Comparison of ENCODE assay signal across 8 cellular contexts in the genomic region with DNA sequence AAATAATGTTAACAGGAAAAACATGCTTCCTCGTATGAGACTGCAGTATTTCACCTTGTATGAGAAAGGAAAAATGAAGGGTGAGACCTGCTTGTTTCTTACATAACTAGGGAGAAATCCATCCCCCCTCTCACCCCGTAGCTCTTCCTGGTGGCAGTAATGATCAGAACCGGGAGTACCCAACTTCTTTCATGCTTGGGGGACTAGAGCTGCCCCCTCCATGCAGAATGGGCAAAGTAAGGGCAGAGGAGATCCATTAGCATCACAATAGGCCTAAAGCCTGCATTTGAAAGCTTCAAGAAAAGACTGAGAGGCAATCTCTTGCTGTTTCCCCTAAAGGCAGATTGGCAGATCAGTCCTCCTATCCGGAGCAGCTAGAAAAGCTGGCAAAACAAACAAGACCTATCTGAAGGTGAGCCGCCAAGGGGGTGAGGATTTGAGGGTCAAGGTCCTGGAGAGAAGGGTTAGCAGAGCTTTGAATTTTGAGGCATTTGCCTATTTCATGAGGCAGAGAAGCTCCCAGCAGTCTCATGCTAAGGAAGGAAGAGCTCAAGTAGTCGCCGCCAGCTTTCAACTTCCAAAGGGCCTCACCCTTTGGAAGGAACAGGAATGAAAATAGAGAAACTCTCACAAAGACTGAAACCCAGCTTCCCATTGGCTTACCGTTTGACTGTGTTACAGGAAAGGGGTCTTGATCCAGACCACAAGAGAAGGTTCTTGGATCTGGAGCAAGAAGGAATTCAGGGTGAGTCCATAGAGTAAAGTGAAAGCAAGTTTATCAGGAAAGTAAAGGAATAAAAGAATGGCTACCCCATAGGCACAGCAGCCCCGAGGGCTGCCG. TPM values are rescaled to one million over a fixed set of nuclear protein-coding genes. Genes with fewer than 3 reads are reported as not detected.
DNase-seq lines count a peak whose midpoint lies in the region; ATAC-seq, FAIRE-seq and TF ChIP-seq lines count a peak whose summit lies in the region.

No MANE protein-coding gene starts in this region.

- H2AFZ ChIP-seq in DND-41 (ENCODE audit: low read depth, low read length): 0 out of 2 replicates have a peak overlapping the region, but pooled peaks have one; percentile 42
- H2AFZ ChIP-seq in endothelial cell of umbilical vein (ENCODE audit: low read depth, low read length): peak overlapping the region; percentile 55
- peak overlapping the region; percentile 65 for H2AFZ ChIP-seq in osteoblast (ENCODE audit: low read length)

- dilution Hi-C loops in endothelial cell of umbilical vein (cut with MboI; ENCODE audit: extremely low pct_ligation_motif_present, low sequenced_read_pairs): no loop called here

- TF ChIP-seq CTCF in DND-41 (IDR thresholded peaks at IDR 0.05; ENCODE audit: borderline replicate concordance, extremely low read depth, low read length, poor library complexity, severe bottlenecking): no peak
- TF ChIP-seq CTCF in Panc1 (IDR thresholded peaks at IDR 0.05): no peak
- TF ChIP-seq CTCF in endothelial cell of umbilical vein (IDR thresholded peaks at IDR 0.05; ENCODE audit: extremely low read depth in 1 of 2, insufficient read depth in 1 of 2, low read depth in 1 of 2, low read length in 2 of 2): no peak
- no peak for TF ChIP-seq CTCF in osteoblast (IDR thresholded peaks at IDR 0.05; ENCODE audit: extremely low read depth, low read depth, low read length)

- CTCF ChIA-PET in Panc1 (lab: Charles Lee) (interaction anchor here (1.0 to 1.5 kb wide), 8 partner anchors 11 to 172 kb away, joined by 3 to 13 read pairs (median 4); partner anchors contain the start of gene INPP5F), endothelial cell of umbilical vein (lab: Charles Lee) (interaction anchor here (0.5 to 3.7 kb wide), 35 partner anchors 7 to 650 kb away, joined by 3 to 85 read pairs (median 5); partner anchors contain the start of genes BAG3, INPP5F and MCMBP)

- H3K4me3 ChIP-seq in DND-41 (ENCODE audit: low read depth in 1 of 2, low read length in 2 of 2): no peak overlapping the region
- H3K4me3 ChIP-seq in Panc1 (ENCODE audit: low read depth in 2 of 2, low read length in 2 of 2): peak overlapping the region; percentile 40 to 63
- H3K4me3 ChIP-seq in endothelial cell of umbilical vein (replicated peaks in 1 of 3; ENCODE audit: insufficient read depth in 1 of 3, low read depth in 1 of 3, low read length in 3 of 3): peak overlapping the region in 2 of 3 experiments; percentile 20 to 26
- H3K4me3 ChIP-seq in osteoblast (ENCODE audit: insufficient read depth, low read length): peak overlapping the region; percentile 65

- no peak overlapping the region for H3K27ac ChIP-seq in DND-41 (ENCODE audit: low read length)
- peak overlapping the region; percentile 75 for H3K27ac ChIP-seq in Panc1 (ENCODE audit: low read length)
- H3K27ac ChIP-seq in endothelial cell of umbilical vein (ENCODE audit: insufficient read depth, low read depth, low read length): peak overlapping the region; percentile 88
- peak overlapping the region; percentile 83 for H3K27ac ChIP-seq in osteoblast (ENCODE audit: low read depth, low read length)

- DNase-seq in DND-41 (no peak), Panc1 (ENCODE audit: low read depth, low spot score) (no peak), endothelial cell of umbilical vein (ENCODE audit: low read depth, low spot score) (peak; percentile 63), osteoblast (ENCODE audit: insufficient read length, low spot score, missing footprints) (no peak), GM12892 (ENCODE audit: insufficient read length) (no peak)

- H3K79me2 ChIP-seq in DND-41 (ENCODE audit: insufficient read depth, low read length) (no peaks in the 10 kb centered on the region), endothelial cell of umbilical vein (ENCODE audit: control insufficient read depth, insufficient read depth, low read length) (no peaks in the 10 kb centered on the region), osteoblast (ENCODE audit: insufficient read depth, low read length) (no peaks in the 10 kb centered on the region)

- no peaks in the 10 kb centered on the region for H3K36me3 ChIP-seq in DND-41 (ENCODE audit: insufficient read depth, low read length)
- no peaks in the 10 kb centered on the region for H3K36me3 ChIP-seq in Panc1 (ENCODE audit: control insufficient read depth, insufficient read depth, low read length)
- no peaks in the 10 kb centered on the region for H3K36me3 ChIP-seq in endothelial cell of umbilical vein (ENCODE audit: control insufficient read depth in 2 of 2, extremely low read depth in 1 of 2, insufficient read depth in 2 of 2, low read length in 2 of 2)
- H3K36me3 ChIP-seq in osteoblast (ENCODE audit: insufficient read depth, low read length): no peaks in the 10 kb centered on the region

- no peaks in the 10 kb centered on the region for H3K9me1 ChIP-seq in endothelial cell of umbilical vein (replicated peaks; ENCODE audit: control insufficient read depth, extremely low read depth, insufficient read depth, low read length)

- H3K9ac ChIP-seq in DND-41 (ENCODE audit: low read depth, low read length): no peak overlapping the region
- H3K9ac ChIP-seq in endothelial cell of umbilical vein (replicated peaks; ENCODE audit: extremely low read depth, insufficient read depth, low read length): peak overlapping the region; percentile 72

- ATAC-seq in DND-41 (ENCODE audit: insufficient read depth, low read depth): no peak
- peak; percentile 54 for ATAC-seq in Panc1
- ATAC-seq in HG03159 (IDR thresholded peaks at IDR 0.05; ENCODE audit: unreplicated experiment): no peak
- no peak for ATAC-seq in HG03354 (IDR thresholded peaks at IDR 0.05; ENCODE audit: poor library complexity, severe bottlenecking, unreplicated experiment)
- no peak for ATAC-seq in HG02798 (IDR thresholded peaks at IDR 0.05; ENCODE audit: poor library complexity, unreplicated experiment)

- intact Hi-C loops in Panc1 (cut with micrococcal nuclease; ENCODE audit: unreplicated experiment): loop anchor here (5.0 kb wide), 1 partner anchor 175 kb away; no protein-coding TSS in a partner anchor
- intact Hi-C loops in endothelial cell of umbilical vein (cut with micrococcal nuclease): loop anchor here (2.0 kb wide), 3 partner anchors 83 to 229 kb away; no protein-coding TSS in a partner anchor

- H3K9me3 ChIP-seq in DND-41 (ENCODE audit: insufficient read depth, low read length, severe bottlenecking) (no peaks in the 10 kb centered on the region), Panc1 (ENCODE audit: control insufficient read depth, insufficient read depth, low read depth, low read length) (no peaks in the 10 kb centered on the region), endothelial cell of umbilical vein (replicated peaks; ENCODE audit: control insufficient read depth, insufficient read depth, low read length) (no peaks in the 10 kb centered on the region), osteoblast (ENCODE audit: low read depth, low read length) (no peaks in the 10 kb centered on the region)

- H3K27me3 ChIP-seq in DND-41 (ENCODE audit: insufficient read depth, low read length, poor library complexity) (no peaks in the 10 kb centered on the region), Panc1 (ENCODE audit: control insufficient read depth, insufficient read depth, low read length) (no peaks in the 10 kb centered on the region), endothelial cell of umbilical vein (ENCODE audit: control insufficient read depth in 2 of 2, insufficient read depth in 2 of 2, low read length in 2 of 2) (no peaks in the 10 kb centered on the region), osteoblast (ENCODE audit: insufficient read depth, low read length) (no peaks in the 10 kb centered on the region)

- H3K4me2 ChIP-seq in DND-41 (ENCODE audit: insufficient read depth, low read length): no peak overlapping the region
- H3K4me2 ChIP-seq in endothelial cell of umbilical vein (ENCODE audit: insufficient read depth, low read length): peak overlapping the region; percentile 63
- H3K4me2 ChIP-seq in osteoblast (ENCODE audit: insufficient read depth, low read length): peak overlapping the region; percentile 86

- BruUV-seq in Panc1 (replicated peaks; lab: Mats Ljungman, UMichigan) (no TSS peak), endothelial cell of umbilical vein (replicated peaks; lab: Mats Ljungman, UMichigan) (TSS peak; percentile 94)

- H4K20me1 ChIP-seq in DND-41 (ENCODE audit: insufficient read depth, low read length): no peaks in the 10 kb centered on the region
- H4K20me1 ChIP-seq in endothelial cell of umbilical vein (replicated peaks; ENCODE audit: control insufficient read depth, extremely low read depth, insufficient read depth, low read length): no peaks in the 10 kb centered on the region
- H4K20me1 ChIP-seq in osteoblast (ENCODE audit: insufficient read depth, low read length): no peaks in the 10 kb centered on the region

- in situ Hi-C loops in Panc1 (cut with HindIII; ENCODE audit: low pct_unique_long_range_greater_than_20kb, low sequenced_read_pairs): no loop called here

- TF ChIP-seq POLR2A in endothelial cell of umbilical vein (IDR thresholded peaks at IDR 0.05; ENCODE audit: low read depth, low read length): no peak
- no peak for TF ChIP-seq POLR2A in GM12892 (IDR thresholded peaks at IDR 0.05; ENCODE audit: low read depth, low read length)

- no peak for FAIRE-seq in endothelial cell of umbilical vein (lab: Jason Lieb, UNC)
- no peak for FAIRE-seq in GM12892 (lab: Jason Lieb, UNC)

- POLR2A ChIA-PET in Panc1 (lab: Charles Lee): interaction anchor here (1.2 kb wide), 1 partner anchor 38 kb away, joined by 5 read pairs; no protein-coding TSS in a partner anchor
- POLR2A ChIA-PET in endothelial cell of umbilical vein (lab: Charles Lee): interaction anchor here (1.1 to 2.3 kb wide), 6 partner anchors 11 to 205 kb away, joined by 4 to 9 read pairs (median 6); partner anchors contain the start of genes BAG3, INPP5F and SEC23IP

- H3K4me1 ChIP-seq in DND-41 (ENCODE audit: insufficient read depth, low read length) (no peaks in the 10 kb centered on the region), Panc1 (ENCODE audit: control insufficient read depth, insufficient read depth, low read length) (peaks cover 19% of the 10 kb centered on the region), endothelial cell of umbilical vein (ENCODE audit: control insufficient read depth, extremely low read depth, insufficient read depth, low read length) (peaks cover 13% of the 10 kb centered on the region), osteoblast (ENCODE audit: insufficient read depth, low read length) (peaks cover 16% of the 10 kb centered on the region)

RNA-seq across cellular contexts. Expression of gene BAG3, which starts 36.2 kb away (rescaled TPM):
- total RNA-seq in Panc1 (2021; ENCODE audit: unreplicated experiment) (131 TPM), endothelial cell of umbilical vein (65.4 and 66.7 TPM in 2 replicates), osteoblast (12.7 TPM in 2 replicates)
- polyA plus RNA-seq in Panc1 (2012; ENCODE audit: insufficient read length): 204 TPM
- polyA plus RNA-seq in endothelial cell of umbilical vein: 22.3 and 25.2 TPM in 2 replicates
- 23.7 and 25.2 TPM in 2 replicates for polyA plus RNA-seq in endothelial cell of umbilical vein (2011; cell fraction: cytosol; rRNA removed)
- polyA plus RNA-seq in endothelial cell of umbilical vein (2011; cell fraction: nucleus; rRNA removed): 17.6 and 19.2 TPM in 2 replicates
- 73.5 and 76.5 TPM in 2 replicates for polyA plus RNA-seq in endothelial cell of umbilical vein (2012)
- polyA minus RNA-seq in endothelial cell of umbilical vein: 7.7 and 9.1 TPM in 2 replicates
- polyA minus RNA-seq in endothelial cell of umbilical vein (2011; cell fraction: cytosol; rRNA and poly(A)+ RNA removed): 8.4 TPM
- 7.2 and 11.8 TPM in 2 replicates for polyA minus RNA-seq in endothelial cell of umbilical vein (2011; cell fraction: nucleus; rRNA and poly(A)+ RNA removed)
- 3.7 TPM for polyA plus RNA-seq in GM12892 (2012; ENCODE audit: missing spikeins)

RNA-seq across cellular contexts. Expression of gene INPP5F, which starts 38.4 kb away (rescaled TPM):
- 26.7 TPM for total RNA-seq in Panc1 (2021; ENCODE audit: unreplicated experiment)
- polyA plus RNA-seq in Panc1 (2012; ENCODE audit: insufficient read length): 12.2 TPM
- total RNA-seq in endothelial cell of umbilical vein: 20.3 and 26.6 TPM in 2 replicates
- polyA plus RNA-seq in endothelial cell of umbilical vein: 4.5 and 6.1 TPM in 2 replicates
- polyA plus RNA-seq in endothelial cell of umbilical vein (2011; cell fraction: cytosol; rRNA removed): 6.6 and 8.2 TPM in 2 replicates
- 13.1 and 14.7 TPM in 2 replicates for polyA plus RNA-seq in endothelial cell of umbilical vein (2011; cell fraction: nucleus; rRNA removed)
- 28.5 and 29.7 TPM in 2 replicates for polyA plus RNA-seq in endothelial cell of umbilical vein (2012)
- polyA minus RNA-seq in endothelial cell of umbilical vein: 12.2 and 12.4 TPM in 2 replicates
- polyA minus RNA-seq in endothelial cell of umbilical vein (2011; cell fraction: cytosol; rRNA and poly(A)+ RNA removed): 2.0 TPM
- 12.6 and 34.8 TPM in 2 replicates for polyA minus RNA-seq in endothelial cell of umbilical vein (2011; cell fraction: nucleus; rRNA and poly(A)+ RNA removed)
- 10.9 and 11.2 TPM in 2 replicates for total RNA-seq in osteoblast
- 11.8 TPM for polyA plus RNA-seq in GM12892 (2012; ENCODE audit: missing spikeins)

Comparison
In these comparisons a context has a peak if more than half of its experiments do, and no peak if none do; other contexts are left out.
1. H3K4me3 ChIP-seq: peak in Panc1 (2 of 2), endothelial cell of umbilical vein (2 of 3) and osteoblast (single experiment); none in DND-41 (0 of 2).
2. Peak in every context shown above with its lines, with median percentiles within 50 percentile points of each other: H2AFZ ChIP-seq.